20 cellular contexts compared by ENCODE assay signal in the genomic region with DNA sequence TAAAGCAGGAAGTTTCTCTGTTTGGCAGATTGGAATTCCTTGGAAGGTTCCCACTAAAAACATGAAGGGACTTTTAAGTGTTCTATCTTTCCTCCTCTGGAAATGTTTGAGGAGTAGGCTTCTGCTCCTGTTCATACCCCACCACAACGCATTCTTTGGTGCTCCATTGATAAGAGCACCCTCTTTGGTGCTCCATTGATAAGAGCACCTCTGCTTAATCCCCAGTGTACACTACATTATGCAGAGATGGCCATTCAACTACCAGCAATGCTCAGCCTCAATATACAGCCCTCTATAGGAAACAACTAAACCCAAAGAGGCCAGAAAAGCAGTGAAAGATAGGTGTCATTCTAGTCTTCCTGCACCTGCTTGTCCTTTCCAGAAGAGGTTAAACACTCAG.
"Had no signal": no experiment of that assay in that cellular context is flagged by ENCODE, and none has a peak within 500 bp of the region (broad histone marks: within the 10 kb centered on the region; RNA-seq: fewer than 3 reads in every experiment).

No MANE protein-coding gene starts in this region.

- H3K4me3 ChIP-seq: heart left ventricle, lung, tibial nerve had no signal

- H3K4me3 Mint-ChIP-seq: central memory CD8-positive, alpha-beta T cell; stimulated activated memory B cell treated with anti-CD40 and anti-IgM and Interleukin-4, amounts not matched to agents 10 μg/mL and 1 μg/mL and 100 μg/mL, for 72 hours had no signal

- H3K4me1 ChIP-seq: parathyroid adenoma had no signal

- H3K9me3 ChIP-seq: heart left ventricle, neutrophil, tibial nerve had no signal

- H3K27me3 ChIP-seq: heart left ventricle, neutrophil, tibial nerve had no signal

- ATAC-seq: activated CD4-positive, CD25-positive, alpha-beta regulatory T cell treated with anti-CD3 and anti-CD28 coated beads, Interleukin-2, amount 50 U/mL, for 24 hours; heart left ventricle; left cardiac atrium; stimulated activated memory B cell treated with anti-CD40 and anti-IgM and Interleukin-4, amounts not matched to agents 10 μg/mL and 1 μg/mL and 100 μg/mL, for 72 hours had no signal

- H3K27me3 Mint-ChIP-seq: central memory CD8-positive, alpha-beta T cell; stimulated activated memory B cell treated with anti-CD40 and anti-IgM and Interleukin-4, amounts not matched to agents 10 μg/mL and 1 μg/mL and 100 μg/mL, for 72 hours had no signal

- H3K27ac ChIP-seq: heart left ventricle, neutrophil, parathyroid adenoma, tibial nerve had no signal

- H3K27ac Mint-ChIP-seq: stimulated activated memory B cell treated with anti-CD40 and anti-IgM and Interleukin-4, amounts not matched to agents 10 μg/mL and 1 μg/mL and 100 μg/mL, for 72 hours had no signal

- H3K9me3 Mint-ChIP-seq: central memory CD8-positive, alpha-beta T cell; stimulated activated memory B cell treated with anti-CD40 and anti-IgM and Interleukin-4, amounts not matched to agents 10 μg/mL and 1 μg/mL and 100 μg/mL, for 72 hours had no signal

- DNase-seq: activated CD4-positive, alpha-beta T cell treated with anti-CD3 and anti-CD28 coated beads, Interleukin-2, amount 50 U/mL, for 4 hours; activated effector memory CD4-positive, alpha-beta T cell treated with Interleukin-2 at 50 U/mL for 16 hours; activated naive CD4-positive, alpha-beta T cell treated with anti-CD3 and anti-CD28 coated beads, Interleukin-2, amount 50 U/mL, for 16 hours; activated T-cell treated with anti-CD3 and anti-CD28 coated beads, Interleukin-2, amount 50 U/mL, for 1 hour; amniotic stem cell; effector CD8-positive, alpha-beta T cell; foreskin melanocyte; heart left ventricle; left cardiac atrium; retina; stimulated activated CD4-positive, alpha-beta T cell treated with anti-CD3 and anti-CD28 coated beads, Interleukin-2, amount 100 ng/mL, for 48 hours; substantia nigra; SW 1271 had no signal
